In genomic region chr13:20106751-20107150, GRCh38 we compare ENCODE assay signal across 25 cellular contexts. TPM values are rescaled to one million over a fixed set of nuclear protein-coding genes. Genes with fewer than 3 reads are reported as not detected.
"Had no signal": no experiment of that assay in that cellular context is flagged by ENCODE, and none has a peak within 500 bp of the region (broad histone marks: within the 10 kb centered on the region; RNA-seq: fewer than 3 reads in every experiment).

No MANE protein-coding gene starts in this region.

- H3K27ac ChIP-seq: breast epithelium, neutrophil, prostate gland, transverse colon, vagina had no signal

- H3K4me1 Mint-ChIP-seq: activated CD4-positive, alpha-beta T cell treated with anti-CD3 and anti-CD28 coated beads, Interleukin-2, amount 10 ng/mL, durations not matched to agents 24 days and 14 days had no signal

- ATAC-seq: activated CD8-positive, alpha-beta T cell treated with anti-CD3 and anti-CD28 coated beads, Interleukin-2, amount 10 ng/mL, durations not matched to agents 7 days and 5 days; naive thymus-derived CD8-positive, alpha-beta T cell; right cardiac atrium had no signal

- H3K36me3 ChIP-seq: breast epithelium, neutrophil, prostate gland, transverse colon, vagina had no signal

- H3K9me3 ChIP-seq: breast epithelium, neutrophil, prostate gland, transverse colon, vagina had no signal

- FAIRE-seq: small intestine, TTC549 had no signal

- H3K27me3 ChIP-seq: vagina had no signal

- H3K4me3 ChIP-seq: breast epithelium, prostate gland, transverse colon, vagina had no signal

- H3K9me3 Mint-ChIP-seq: activated CD4-positive, alpha-beta T cell treated with anti-CD3 and anti-CD28 coated beads, Interleukin-2, amount 10 ng/mL, durations not matched to agents 24 days and 14 days; naive thymus-derived CD8-positive, alpha-beta T cell had no signal

- H3K4me3 Mint-ChIP-seq: activated CD4-positive, alpha-beta T cell treated with anti-CD3 and anti-CD28 coated beads, Interleukin-2, amount 10 ng/mL, durations not matched to agents 24 days and 14 days; activated CD8-positive, alpha-beta T cell treated with anti-CD3 and anti-CD28 coated beads, Interleukin-2, amount 10 ng/mL, durations not matched to agents 7 days and 5 days; naive thymus-derived CD8-positive, alpha-beta T cell had no signal

- H3K4me1 ChIP-seq: breast epithelium, prostate gland, transverse colon, vagina had no signal

- H3K27ac Mint-ChIP-seq: activated CD4-positive, alpha-beta T cell treated with anti-CD3 and anti-CD28 coated beads, Interleukin-2, amount 10 ng/mL, durations not matched to agents 24 days and 14 days; activated CD8-positive, alpha-beta T cell treated with anti-CD3 and anti-CD28 coated beads, Interleukin-2, amount 10 ng/mL, durations not matched to agents 7 days and 5 days; naive thymus-derived CD8-positive, alpha-beta T cell had no signal

- DNase-seq: activated CD4-positive, alpha-beta T cell treated with anti-CD3 and anti-CD28 coated beads, Interleukin-2, amount 10 ng/mL, durations not matched to agents 24 days and 14 days; activated CD4-positive, CD25-positive, alpha-beta regulatory T cell; activated CD8-positive, alpha-beta T cell treated with anti-CD3 and anti-CD28 coated beads, Interleukin-2, amount 10 ng/mL, durations not matched to agents 7 days and 5 days; activated naive CD4-positive, alpha-beta T cell; anterior cingulate cortex; cerebellar nuclear complex; effector CD8-positive, alpha-beta T cell; foreskin fibroblast; glutamatergic neuron; hypothalamus; kidney glomerular epithelial cell; mesenchymal stem cell; naive thymus-derived CD8-positive, alpha-beta T cell; right cardiac atrium; small intestine; stimulated activated CD4-positive, alpha-beta T cell treated with anti-CD3 and anti-CD28 coated beads, Interleukin-4, amount 100 ng/mL, for 4 hours; stimulated activated CD8-positive, alpha-beta memory T cell treated with anti-CD3 and anti-CD28 coated beads, Interleukin-4, amount 100 ng/mL, for 48 hours; stimulated activated naive CD4-positive, alpha-beta T cell treated with Interleukin-2 at 50 U/mL for 16 hours; substantia nigra; transverse colon had no signal

RNA-seq across cellular contexts. Expression of gene GJA3, which starts 54.1 kb away (rescaled TPM):
- total RNA-seq: activated CD4-positive, alpha-beta T cell treated with anti-CD3 and anti-CD28 coated beads, Interleukin-2, amount 10 ng/mL, durations not matched to agents 24 days and 14 days; vagina had no signal
